Comparison of ENCODE assay signal across 8 cellular contexts in the genomic region with DNA sequence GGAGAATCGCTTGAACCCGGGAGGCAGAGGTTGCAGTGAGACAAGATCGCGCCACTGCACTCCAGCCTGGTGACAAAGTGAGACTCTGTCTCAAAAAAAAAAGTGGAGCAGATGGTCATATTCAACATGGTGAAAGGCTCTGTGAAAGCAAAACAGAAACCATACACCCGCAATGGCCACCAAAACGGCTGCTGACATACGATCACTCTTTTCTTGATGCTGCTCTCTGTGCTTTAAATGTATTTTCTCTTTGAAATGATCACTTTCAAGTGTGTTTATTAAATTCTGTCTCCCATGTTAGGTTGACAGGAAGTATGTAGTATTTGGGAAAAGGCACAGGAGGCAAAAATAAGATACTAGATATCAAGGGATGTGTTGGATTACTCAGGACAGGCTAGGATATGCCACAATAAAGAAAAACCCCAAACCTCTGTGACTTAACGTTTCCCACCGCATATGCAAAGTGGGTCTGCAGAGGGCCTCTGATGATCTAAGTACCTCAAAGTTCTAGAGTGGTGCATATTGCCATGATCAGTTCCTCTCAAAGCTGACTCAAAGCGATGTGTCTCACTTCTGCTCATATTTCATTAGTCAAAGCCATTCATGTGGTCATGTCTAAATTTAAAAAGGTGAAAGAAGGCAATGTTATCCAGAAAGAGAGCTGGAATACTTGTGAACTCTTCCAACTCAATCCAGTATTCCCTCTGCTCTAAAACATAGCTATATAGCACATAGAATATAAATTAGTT.
DNase-seq lines count a peak whose midpoint lies in the region; ATAC-seq, FAIRE-seq and TF ChIP-seq lines count a peak whose summit lies in the region.

No MANE protein-coding gene starts in this region.

- no peaks in the 10 kb centered on the region for H3K9me3 ChIP-seq in KOPT-K1 (ENCODE audit: insufficient read depth, low read length, poor library complexity, severe bottlenecking)
- H3K9me3 ChIP-seq in astrocyte (ENCODE audit: insufficient read depth, low read depth, low read length), result no peaks in the 10 kb centered on the region
- no peaks in the 10 kb centered on the region for H3K9me3 ChIP-seq in sigmoid colon
- no peaks in the 10 kb centered on the region for H3K9me3 ChIP-seq in tibial nerve
- no peaks in the 10 kb centered on the region for H3K9me3 ChIP-seq in adrenal gland (replicated peaks in 1 of 3)

- H3K27ac ChIP-seq in KOPT-K1 (ENCODE audit: low read depth, low read length, poor library complexity, severe bottlenecking), result peak overlapping the region; percentile 5
- H3K27ac ChIP-seq in astrocyte (ENCODE audit: low read depth, low read length), result no peak overlapping the region
- H3K27ac ChIP-seq in sigmoid colon, result no peak overlapping the region
- no peak overlapping the region for H3K27ac ChIP-seq in tibial nerve
- no peak overlapping the region for H3K27ac ChIP-seq in adrenal gland

- intact Hi-C loops in sigmoid colon (cut with DNase I), result no loop called here
- intact Hi-C loops in adrenal gland (cut with DNase I), result no loop called here

- no peaks in the 10 kb centered on the region for H3K27me3 Mint-ChIP-seq in astrocyte (ENCODE audit: low read depth, unreplicated experiment)

- H3K4me3 Mint-ChIP-seq in astrocyte (ENCODE audit: unreplicated experiment), result no peak overlapping the region

- TF ChIP-seq CTCF in GM13977 (IDR thresholded peaks at IDR 0.05; ENCODE audit: extremely low read depth, insufficient read depth, missing control alignments) (no peak), astrocyte (IDR thresholded peaks at IDR 0.05; ENCODE audit: insufficient read depth, low read depth, low read length) (no peak), sigmoid colon (IDR thresholded peaks at IDR 0.05) (no peak), tibial nerve (IDR thresholded peaks at IDR 0.05) (no peak), adrenal gland (IDR thresholded peaks at IDR 0.05) (no peak)

- peaks cover 11% of the 10 kb centered on the region for H3K4me1 Mint-ChIP-seq in astrocyte (ENCODE audit: low read depth, unreplicated experiment)

- peak; percentile 87 for DNase-seq in GM13977 (ENCODE audit: low spot score)
- DNase-seq in astrocyte (ENCODE audit: low read depth), result peak; percentile 55
- no peak for DNase-seq in sigmoid colon
- no peak for DNase-seq in tibial nerve (ENCODE audit: low spot score in 2 of 2)
- DNase-seq in T-helper 9 cell, result no peak
- DNase-seq in adrenal gland, result no peak

- no peak for TF ChIP-seq POLR2A in sigmoid colon (IDR thresholded peaks at IDR 0.05)
- no peak for TF ChIP-seq POLR2A in tibial nerve (IDR thresholded peaks at IDR 0.05)
- no peak for TF ChIP-seq POLR2A in adrenal gland (IDR thresholded peaks at IDR 0.05)

- peak; percentile 97 for ATAC-seq in GM21576 (IDR thresholded peaks at IDR 0.05; ENCODE audit: unreplicated experiment)

- in situ Hi-C loops in GM13977 (cut with MboI; ENCODE audit: low pct_unique_long_range_greater_than_20kb, low sequenced_read_pairs, unreplicated experiment), result no loop called here

- H3K4me1 ChIP-seq in astrocyte (ENCODE audit: insufficient read depth, low read length) (peaks cover 7% of the 10 kb centered on the region), sigmoid colon (no peaks in the 10 kb centered on the region), tibial nerve (peaks cover 0 to 4% (median 0%) of the 10 kb centered on the region in 4 donors), adrenal gland (replicated peaks in 1 of 2) (no peaks in the 10 kb centered on the region)

- H3K4me3 ChIP-seq in astrocyte (ENCODE audit: insufficient read depth, low read depth, low read length) (no peak overlapping the region), sigmoid colon (no peak overlapping the region), tibial nerve (no peak overlapping the region), adrenal gland (no peak overlapping the region)

- no peaks in the 10 kb centered on the region for H3K36me3 Mint-ChIP-seq in astrocyte (ENCODE audit: low read depth, unreplicated experiment)

- no peak overlapping the region for H3K9ac ChIP-seq in astrocyte (ENCODE audit: low read length)

- H4K20me1 ChIP-seq in astrocyte (ENCODE audit: insufficient read depth, low read length), result no peaks in the 10 kb centered on the region

- no peaks in the 10 kb centered on the region for H3K27me3 ChIP-seq in astrocyte (ENCODE audit: insufficient read depth, low read length)
- H3K27me3 ChIP-seq in sigmoid colon, result no peaks in the 10 kb centered on the region
- no peaks in the 10 kb centered on the region for H3K27me3 ChIP-seq in tibial nerve
- no peaks in the 10 kb centered on the region for H3K27me3 ChIP-seq in adrenal gland

- H3K9me3 Mint-ChIP-seq in astrocyte (ENCODE audit: unreplicated experiment), result no peaks in the 10 kb centered on the region

- H3K79me2 ChIP-seq in astrocyte (ENCODE audit: insufficient read depth, low read length), result no peaks in the 10 kb centered on the region

- TF ChIP-seq EP300 in sigmoid colon (IDR thresholded peaks at IDR 0.05), result no peak
- no peak for TF ChIP-seq EP300 in tibial nerve (IDR thresholded peaks at IDR 0.05)

- WGBS in sigmoid colon, 2 donors, result 68 to 90% methylated on average over 10 of the region's 10 CpGs
- WGBS in tibial nerve, 2 donors, result 84 to 88% methylated on average over 10 of the region's 10 CpGs
- WGBS in adrenal gland, 4 donors, result 78 to 80% (median 78%) methylated on average over 10 of the region's 10 CpGs

- H3K36me3 ChIP-seq in KOPT-K1 (ENCODE audit: insufficient read depth, low read length), result no peaks in the 10 kb centered on the region
- H3K36me3 ChIP-seq in astrocyte (ENCODE audit: insufficient read depth, low read length), result no peaks in the 10 kb centered on the region
- H3K36me3 ChIP-seq in sigmoid colon, result no peaks in the 10 kb centered on the region
- no peaks in the 10 kb centered on the region for H3K36me3 ChIP-seq in tibial nerve
- no peaks in the 10 kb centered on the region for H3K36me3 ChIP-seq in adrenal gland (replicated peaks in 1 of 2)

- no peak overlapping the region for H2AFZ ChIP-seq in astrocyte (ENCODE audit: low read depth, low read length)

- H3K27ac Mint-ChIP-seq in astrocyte (ENCODE audit: unreplicated experiment), result no peak overlapping the region

- no peak for FAIRE-seq in astrocyte (lab: Jason Lieb, UNC)

- H3K4me2 ChIP-seq in astrocyte (ENCODE audit: low read length), result no peak overlapping the region

Comparison
In these comparisons a context has a peak if more than half of its experiments do, and no peak if none do; other contexts are left out.
1. DNase-seq: peak in GM13977 (single experiment) and astrocyte (single experiment); none in sigmoid colon (single experiment), tibial nerve (0 of 2), T-helper 9 cell (single experiment) and adrenal gland (0 of 7).